ENCODE assay signal across 9 cellular contexts in genomic region chr18:55522011-55522410, GRCh38.
DNase-seq lines count a peak whose midpoint lies in the region; ATAC-seq and TF ChIP-seq lines count a peak whose summit lies in the region.
"Had no signal": no experiment of that assay in that cellular context is flagged by ENCODE, and none has a peak within 500 bp of the region (broad histone marks: within the 10 kb centered on the region; RNA-seq: fewer than 3 reads in every experiment).

No MANE protein-coding gene starts in this region.

- POLR2A ChIA-PET in activated CD4-positive, alpha-beta T cell treated with anti-CD3 and anti-CD28 coated beads for 36 hours (lab: Charles Lee) = no interaction called here

- no peaks in the 10 kb centered on the region for H4K20me1 ChIP-seq in osteoblast (ENCODE audit: insufficient read depth, low read length)

- H3K27me3 ChIP-seq in osteoblast (ENCODE audit: insufficient read depth, low read length) (no peaks in the 10 kb centered on the region), gastrocnemius medialis (no peaks in the 10 kb centered on the region)
- H3K27me3 ChIP-seq: SJSA1 had no signal

- no peaks in the 10 kb centered on the region for H3K4me1 ChIP-seq in osteoblast (ENCODE audit: insufficient read depth, low read length)
- peaks cover 3 to 43% of the 10 kb centered on the region in 2 donors for H3K4me1 ChIP-seq in gastrocnemius medialis
- H3K4me1 ChIP-seq: SJSA1 had no signal

- no peak for ATAC-seq in activated CD4-positive, alpha-beta T cell treated with anti-CD3 and anti-CD28 coated beads for 36 hours
- ATAC-seq in HG02759 (IDR thresholded peaks at IDR 0.05; ENCODE audit: unreplicated experiment) (peak; percentile 72), gastrocnemius medialis (no peak)
- no peak for ATAC-seq in activated naive CD8-positive, alpha-beta T cell treated with anti-CD3 and anti-CD28 coated beads, Interleukin-2, amount 50 U/mL, for 24 hours

- peak; percentile 28 for TF ChIP-seq CTCF in osteoblast (IDR thresholded peaks at IDR 0.05; ENCODE audit: extremely low read depth, low read depth, low read length)
- TF ChIP-seq CTCF in gastrocnemius medialis (IDR thresholded peaks at IDR 0.05 in 4 of 5, conservative IDR thresholded peaks at IDR 0.05 in 1 of 5) = peak in 1 of 5 experiments; percentile 16

- intact Hi-C loops in activated CD4-positive, alpha-beta T cell treated with anti-CD3 and anti-CD28 coated beads for 36 hours (cut with DNase I, micrococcal nuclease) = loop anchor here in 1 of 2 experiments (2.0 kb wide), 1 partner anchor 107 kb away; no protein-coding TSS in a partner anchor
- intact Hi-C loops in gastrocnemius medialis (cut with DNase I; ENCODE audit: low total_unique reads) = no loop called here

- H3K27ac Mint-ChIP-seq in activated CD4-positive, alpha-beta T cell treated with anti-CD3 and anti-CD28 coated beads for 36 hours = no peak overlapping the region
- H3K27ac Mint-ChIP-seq in activated naive CD8-positive, alpha-beta T cell treated with anti-CD3 and anti-CD28 coated beads, Interleukin-2, amount 50 U/mL, for 24 hours = no peak overlapping the region

- no peaks in the 10 kb centered on the region for H3K36me3 Mint-ChIP-seq in activated CD4-positive, alpha-beta T cell treated with anti-CD3 and anti-CD28 coated beads for 36 hours (ENCODE audit: low read depth)
- no peaks in the 10 kb centered on the region for H3K36me3 Mint-ChIP-seq in activated naive CD8-positive, alpha-beta T cell treated with anti-CD3 and anti-CD28 coated beads, Interleukin-2, amount 50 U/mL, for 24 hours (ENCODE audit: low read depth)

- H3K36me3 ChIP-seq in osteoblast (ENCODE audit: insufficient read depth, low read length) (no peaks in the 10 kb centered on the region), gastrocnemius medialis (no peaks in the 10 kb centered on the region)

- no peak for TF ChIP-seq POLR2A in gastrocnemius medialis (IDR thresholded peaks at IDR 0.05)

- H3K27me3 Mint-ChIP-seq in activated CD4-positive, alpha-beta T cell treated with anti-CD3 and anti-CD28 coated beads for 36 hours = no peaks in the 10 kb centered on the region
- no peaks in the 10 kb centered on the region for H3K27me3 Mint-ChIP-seq in activated naive CD8-positive, alpha-beta T cell treated with anti-CD3 and anti-CD28 coated beads, Interleukin-2, amount 50 U/mL, for 24 hours

- no peak overlapping the region for H3K4me3 Mint-ChIP-seq in activated CD4-positive, alpha-beta T cell treated with anti-CD3 and anti-CD28 coated beads for 36 hours
- no peak overlapping the region for H3K4me3 Mint-ChIP-seq in activated naive CD8-positive, alpha-beta T cell treated with anti-CD3 and anti-CD28 coated beads, Interleukin-2, amount 50 U/mL, for 24 hours

- no peaks in the 10 kb centered on the region for H3K9me3 ChIP-seq in osteoblast (ENCODE audit: low read depth, low read length)
- H3K9me3 ChIP-seq in gastrocnemius medialis = no peaks in the 10 kb centered on the region
- H3K9me3 ChIP-seq: SJSA1 had no signal

- H3K27ac ChIP-seq in osteoblast (ENCODE audit: low read depth, low read length) (no peak overlapping the region), gastrocnemius medialis (peak overlapping the region in 1 of 4 donors; percentile 16)
- H3K27ac ChIP-seq: SJSA1 had no signal

- no peaks in the 10 kb centered on the region for H3K9me3 Mint-ChIP-seq in activated CD4-positive, alpha-beta T cell treated with anti-CD3 and anti-CD28 coated beads for 36 hours (ENCODE audit: low read depth)
- H3K9me3 Mint-ChIP-seq in activated naive CD8-positive, alpha-beta T cell treated with anti-CD3 and anti-CD28 coated beads, Interleukin-2, amount 50 U/mL, for 24 hours = no peaks in the 10 kb centered on the region

- H2AFZ ChIP-seq in osteoblast (ENCODE audit: low read length) = no peak overlapping the region

- no peaks in the 10 kb centered on the region for H3K4me1 Mint-ChIP-seq in activated CD4-positive, alpha-beta T cell treated with anti-CD3 and anti-CD28 coated beads for 36 hours
- no peaks in the 10 kb centered on the region for H3K4me1 Mint-ChIP-seq in activated naive CD8-positive, alpha-beta T cell treated with anti-CD3 and anti-CD28 coated beads, Interleukin-2, amount 50 U/mL, for 24 hours

- H3K4me3 ChIP-seq in osteoblast (ENCODE audit: insufficient read depth, low read length) (no peak overlapping the region), gastrocnemius medialis (no peak overlapping the region)
- H3K4me3 ChIP-seq: SJSA1 had no signal

- H3K4me2 ChIP-seq in osteoblast (ENCODE audit: insufficient read depth, low read length) = no peak overlapping the region

- CTCF ChIA-PET in activated CD4-positive, alpha-beta T cell treated with anti-CD3 and anti-CD28 coated beads for 36 hours (lab: Charles Lee) = interaction anchor here (1.6 kb wide), 1 partner anchor 106 kb away, joined by 6 read pairs; no protein-coding TSS in a partner anchor

- peak; percentile 59 for DNase-seq in activated CD4-positive, alpha-beta T cell treated with anti-CD3 and anti-CD28 coated beads for 36 hours
- no peak for DNase-seq in activated CD4-positive, alpha-beta T cell treated with anti-CD3 and anti-CD28 coated beads for 4 hours
- peak; percentile 17 for DNase-seq in activated naive CD8-positive, alpha-beta T cell treated with anti-CD3 and anti-CD28 coated beads, Interleukin-2, amount 50 U/mL, for 24 hours
- DNase-seq in osteoblast (ENCODE audit: insufficient read length, low spot score, missing footprints) (no peak), gastrocnemius medialis (no peak), NK-92 (lab: John Stamatoyannopoulos, UW; ENCODE audit: unreplicated experiment) (no peak), mesenteric fat pad (ENCODE audit: low spot score) (no peak)

- in situ Hi-C loops in gastrocnemius medialis (cut with MboI; ENCODE audit: low sequenced_read_pairs in 4 of 4) = no loop called here

- peaks cover 39% of the 10 kb centered on the region for H3K79me2 ChIP-seq in osteoblast (ENCODE audit: insufficient read depth, low read length)

Comparison
In these comparisons a context has a peak if more than half of its experiments do, and no peak if none do; other contexts are left out.
1. DNase-seq: peak in activated CD4-positive, alpha-beta T cell treated with anti-CD3 and anti-CD28 coated beads for 36 hours (single experiment) and activated naive CD8-positive, alpha-beta T cell treated with anti-CD3 and anti-CD28 coated beads, Interleukin-2, amount 50 U/mL, for 24 hours (single experiment); none in activated CD4-positive, alpha-beta T cell treated with anti-CD3 and anti-CD28 coated beads for 4 hours (0 of 2), osteoblast (single experiment), gastrocnemius medialis (0 of 2), NK-92 (single experiment) and mesenteric fat pad (single experiment).